8 cellular contexts compared by ENCODE assay signal in genomic region chr4:102390438-102390837, GRCh38. TPM values are rescaled to one million over a fixed set of nuclear protein-coding genes. Genes with fewer than 3 reads are reported as not detected.
A peak's percentile ranks its signal among the peaks of the same experiment; 100 is the strongest.
DNase-seq lines count a peak whose midpoint lies in the region; ATAC-seq and TF ChIP-seq lines count a peak whose summit lies in the region.

No MANE protein-coding gene starts in this region.

- no peaks in the 10 kb centered on the region for H4K20me1 ChIP-seq in OCI-LY3 (ENCODE audit: insufficient read depth, low read length)

- H3K36me3 ChIP-seq in OCI-LY3 (replicated peaks; ENCODE audit: low read depth, low read length) (no peaks in the 10 kb centered on the region), mucosa of descending colon (ENCODE audit: low read depth) (no peaks in the 10 kb centered on the region), stomach (no peaks in the 10 kb centered on the region)

- TF ChIP-seq CTCF in OCI-LY3 (IDR thresholded peaks at IDR 0.05; ENCODE audit: low read depth, low read length), result no peak
- TF ChIP-seq CTCF in mucosa of descending colon (IDR thresholded peaks at IDR 0.05), result no peak
- TF ChIP-seq CTCF in stomach (IDR thresholded peaks at IDR 0.05), result no peak

- intact Hi-C loops in mucosa of descending colon (cut with DNase I, micrococcal nuclease), result no loop called here
- intact Hi-C loops in stomach (cut with DNase I; ENCODE audit: low total_unique reads), result no loop called here

- TF ChIP-seq POLR2A in stomach (IDR thresholded peaks at IDR 0.05), result no peak

- H3K27ac ChIP-seq in OCI-LY3 (ENCODE audit: low read length) (no peak overlapping the region), stomach (peak overlapping the region in 1 of 5 donors; percentile 35)

- no peaks in the 10 kb centered on the region for H3K9me3 ChIP-seq in OCI-LY3 (ENCODE audit: insufficient read depth, low read length)
- H3K9me3 ChIP-seq in mucosa of descending colon, result no peaks in the 10 kb centered on the region
- H3K9me3 ChIP-seq in stomach, result no peaks in the 10 kb centered on the region

- no peaks in the 10 kb centered on the region for H3K79me2 ChIP-seq in OCI-LY3 (ENCODE audit: low read length)

- H3K4me3 ChIP-seq in OCI-LY3 (ENCODE audit: low read length) (peak overlapping the region; percentile 2; the same call in 1 of the 2 replicates), mucosa of descending colon (no peak overlapping the region), stomach (no peak overlapping the region)

- H3K27me3 ChIP-seq in OCI-LY3 (ENCODE audit: low read depth, low read length) (no peaks in the 10 kb centered on the region), stomach (no peaks in the 10 kb centered on the region)

- no peak overlapping the region for H2AFZ ChIP-seq in OCI-LY3 (ENCODE audit: low read depth, low read length)

- 47 to 78% (median 67%) methylated on average over 2 of the region's 2 CpGs for WGBS in stomach, 5 donors

- ATAC-seq in GM18868 (IDR thresholded peaks at IDR 0.05; ENCODE audit: unreplicated experiment) (peak; percentile 95), HG02678 (IDR thresholded peaks at IDR 0.05; ENCODE audit: unreplicated experiment) (peak; percentile 93), mucosa of descending colon (peak; percentile 38)

- DNase-seq in mucosa of descending colon, result no peak
- no peak for DNase-seq in stomach
- DNase-seq in HuH-7 (ENCODE audit: low spot score), result no peak
- no peak for DNase-seq in activated CD4-positive, alpha-beta T cell treated with anti-CD3 and anti-CD28 coated beads, Interleukin-2, amount 50 U/mL, for 1 hour
- no peak for DNase-seq in activated CD4-positive, alpha-beta T cell treated with anti-CD3 and anti-CD28 coated beads for 48 hours

- H3K4me1 ChIP-seq in OCI-LY3 (ENCODE audit: low read length) (peaks cover 13% of the 10 kb centered on the region), mucosa of descending colon (ENCODE audit: low read depth) (no peaks in the 10 kb centered on the region), stomach (no peaks in the 10 kb centered on the region)

- peak overlapping the region; percentile 35 for H3K4me2 ChIP-seq in OCI-LY3 (ENCODE audit: low read length)

- no peak overlapping the region for H3K9ac ChIP-seq in OCI-LY3 (ENCODE audit: low read length)

- TF ChIP-seq EP300 in stomach (IDR thresholded peaks at IDR 0.05), result no peak

RNA-seq across cellular contexts. Expression of gene SLC39A8, which starts 45.2 kb away (rescaled TPM):
- total RNA-seq in mucosa of descending colon (100 to 1,000 TPM in 1 of 3 donors, 10 to 100 TPM in 2; 35.1 to 121 (median 83.5) TPM), stomach (10 to 100 TPM in 3 of 5 donors, 1 to 10 TPM in 2; 9.0 to 24.6 (median 14.6) TPM)
- 1 to 10 TPM; 1.8 to 2.1 (median 1.9) TPM for polyA plus RNA-seq in stomach

Comparison
In these comparisons a context has a peak if more than half of its experiments do, and no peak if none do; other contexts are left out.
1. ATAC-seq: peak in every context shown above with its lines; median percentile 95 in GM18868; 93 in HG02678; 38 in mucosa of descending colon.